8 cellular contexts compared by ENCODE assay signal in genomic region chr17:19867094-19867653, GRCh38. TPM values are rescaled to one million over a fixed set of nuclear protein-coding genes. Genes with fewer than 3 reads are reported as not detected.
A peak's percentile ranks its signal among the peaks of the same experiment; 100 is the strongest.
DNase-seq lines count a peak whose midpoint lies in the region; ATAC-seq and TF ChIP-seq lines count a peak whose summit lies in the region.

No MANE protein-coding gene starts in this region.

- H3K4me3 ChIP-seq in GM12864 (ENCODE audit: low read depth, low read length) (peak overlapping the region; percentile 67), OCI-LY7 (ENCODE audit: low read depth, low read length, poor library complexity, severe bottlenecking) (peak overlapping the region; percentile 72), fibroblast of lung (replicated peaks in 1 of 4; ENCODE audit: control extremely low read depth in 1 of 4, insufficient read depth in 1 of 4, low read depth in 3 of 4, low read length in 4 of 4) (peak overlapping the region; percentile 63 to 86 (median 76)), muscle layer of colon (ENCODE audit: low read depth in 1 of 2, low read length in 2 of 2) (peak overlapping the region; percentile 77 to 91)

- no TSS peak for BruUV-seq in OCI-LY7 (replicated peaks; lab: Mats Ljungman, UMichigan)

- H2AFZ ChIP-seq in OCI-LY7 (ENCODE audit: low read length) (peak overlapping the region; percentile 85), fibroblast of lung (ENCODE audit: low read length) (peak overlapping the region; percentile 87)

- peak overlapping the region; percentile 84 to 89 for H3K4me3 Mint-ChIP-seq in activated T-cell treated with anti-CD3 and anti-CD28 coated beads, Interleukin-2, amount 50 U/mL, for 72 hours
- H3K4me3 Mint-ChIP-seq in stimulated activated memory B cell treated with anti-CD40 and anti-IgM and Interleukin-4, amounts not matched to agents 10 μg/mL and 1 μg/mL and 100 μg/mL, for 72 hours: peak overlapping the region; percentile 75

- H3K27ac Mint-ChIP-seq in activated T-cell treated with anti-CD3 and anti-CD28 coated beads, Interleukin-2, amount 50 U/mL, for 72 hours: no peak overlapping the region
- peak overlapping the region; percentile 64 for H3K27ac Mint-ChIP-seq in stimulated activated memory B cell treated with anti-CD40 and anti-IgM and Interleukin-4, amounts not matched to agents 10 μg/mL and 1 μg/mL and 100 μg/mL, for 72 hours

- CTCF ChIA-PET in OCI-LY7 (lab: Charles Lee; ENCODE audit: unreplicated experiment): no interaction called here

- H3K79me2 ChIP-seq in OCI-LY7 (ENCODE audit: insufficient read depth, low read depth, low read length): no peaks in the 10 kb centered on the region
- no peaks in the 10 kb centered on the region for H3K79me2 ChIP-seq in fibroblast of lung (ENCODE audit: control insufficient read depth, insufficient read depth, low read length)

- no peaks in the 10 kb centered on the region for H3K27me3 Mint-ChIP-seq in activated T-cell treated with anti-CD3 and anti-CD28 coated beads, Interleukin-2, amount 50 U/mL, for 72 hours (ENCODE audit: low read depth)
- H3K27me3 Mint-ChIP-seq in stimulated activated memory B cell treated with anti-CD40 and anti-IgM and Interleukin-4, amounts not matched to agents 10 μg/mL and 1 μg/mL and 100 μg/mL, for 72 hours: no peaks in the 10 kb centered on the region

- TF ChIP-seq CTCF in GM12864 (IDR thresholded peaks at IDR 0.05; ENCODE audit: low read depth, low read length, missing control alignments): peak; percentile 25
- 0 out of 2 replicates have a peak, but pooled peaks have one; percentile 12 for TF ChIP-seq CTCF in OCI-LY7 (conservative IDR thresholded peaks at IDR 0.05; ENCODE audit: low read length)
- peak; percentile 38 to 54 for TF ChIP-seq CTCF in fibroblast of lung (conservative IDR thresholded peaks at IDR 0.05 in 1 of 2, IDR thresholded peaks at IDR 0.05 in 1 of 2; ENCODE audit: low read depth in 1 of 2, low read length in 2 of 2)

- peaks cover 18% of the 10 kb centered on the region for H3K4me1 Mint-ChIP-seq in activated T-cell treated with anti-CD3 and anti-CD28 coated beads, Interleukin-2, amount 50 U/mL, for 72 hours (ENCODE audit: low read depth)
- peaks cover 5% of the 10 kb centered on the region for H3K4me1 Mint-ChIP-seq in stimulated activated memory B cell treated with anti-CD40 and anti-IgM and Interleukin-4, amounts not matched to agents 10 μg/mL and 1 μg/mL and 100 μg/mL, for 72 hours

- no peaks in the 10 kb centered on the region for H3K9me2 ChIP-seq in OCI-LY7 (ENCODE audit: insufficient read depth, low read length)

- H3K27ac ChIP-seq in OCI-LY7 (ENCODE audit: low read depth, low read length, poor library complexity, severe bottlenecking) (no peak overlapping the region), fibroblast of lung (ENCODE audit: insufficient read depth, low read length) (peak overlapping the region; percentile 59), muscle layer of colon (ENCODE audit: low read depth, low read length) (peak overlapping the region; percentile 84)

- no peaks in the 10 kb centered on the region for H3K9me3 ChIP-seq in OCI-LY7 (ENCODE audit: low read length)
- H3K9me3 ChIP-seq in fibroblast of lung (ENCODE audit: control insufficient read depth, insufficient read depth, low read depth, low read length): no peaks in the 10 kb centered on the region
- no peaks in the 10 kb centered on the region for H3K9me3 ChIP-seq in muscle layer of colon (ENCODE audit: low read length)

- H3K4me2 ChIP-seq in OCI-LY7 (ENCODE audit: low read length) (peak overlapping the region; percentile 64), fibroblast of lung (ENCODE audit: extremely low read depth, insufficient read depth, low read length) (peak overlapping the region; percentile 93)

- no peaks in the 10 kb centered on the region for H3K9me3 Mint-ChIP-seq in activated T-cell treated with anti-CD3 and anti-CD28 coated beads, Interleukin-2, amount 50 U/mL, for 72 hours
- H3K9me3 Mint-ChIP-seq in stimulated activated memory B cell treated with anti-CD40 and anti-IgM and Interleukin-4, amounts not matched to agents 10 μg/mL and 1 μg/mL and 100 μg/mL, for 72 hours: no peaks in the 10 kb centered on the region

- H3K9ac ChIP-seq in fibroblast of lung (ENCODE audit: insufficient read depth, low read length) (peak overlapping the region; percentile 77), muscle layer of colon (ENCODE audit: low read length) (peak overlapping the region; percentile 25)

- H4K20me1 ChIP-seq in OCI-LY7 (ENCODE audit: insufficient read depth, low read length) (no peaks in the 10 kb centered on the region), fibroblast of lung (ENCODE audit: control insufficient read depth, extremely low read depth, insufficient read depth, low read length) (no peaks in the 10 kb centered on the region)

- H3K36me3 Mint-ChIP-seq in activated T-cell treated with anti-CD3 and anti-CD28 coated beads, Interleukin-2, amount 50 U/mL, for 72 hours (ENCODE audit: insufficient read depth in 2 of 2): no peaks in the 10 kb centered on the region
- no peaks in the 10 kb centered on the region for H3K36me3 Mint-ChIP-seq in stimulated activated memory B cell treated with anti-CD40 and anti-IgM and Interleukin-4, amounts not matched to agents 10 μg/mL and 1 μg/mL and 100 μg/mL, for 72 hours

- POLR2A ChIA-PET in OCI-LY7 (lab: Charles Lee): no interaction called here

- no peaks in the 10 kb centered on the region for H3K36me3 ChIP-seq in OCI-LY7 (ENCODE audit: insufficient read depth, low read length)
- H3K36me3 ChIP-seq in fibroblast of lung (ENCODE audit: control insufficient read depth, insufficient read depth, low read length): no peaks in the 10 kb centered on the region
- peaks cover 3% of the 10 kb centered on the region for H3K36me3 ChIP-seq in muscle layer of colon (ENCODE audit: insufficient read depth, low read length)

- peak; percentile 33 for ATAC-seq in HG02973 (IDR thresholded peaks at IDR 0.05; ENCODE audit: unreplicated experiment)
- peak; percentile 75 to 77 for ATAC-seq in activated T-cell treated with anti-CD3 and anti-CD28 coated beads, Interleukin-2, amount 50 U/mL, for 72 hours (replicated peaks in 1 of 2)
- peak; percentile 80 for ATAC-seq in stimulated activated memory B cell treated with anti-CD40 and anti-IgM and Interleukin-4, amounts not matched to agents 10 μg/mL and 1 μg/mL and 100 μg/mL, for 72 hours
- no peak for ATAC-seq in HG03460 (IDR thresholded peaks at IDR 0.05; ENCODE audit: unreplicated experiment)

- intact Hi-C loops in OCI-LY7 (cut with micrococcal nuclease; ENCODE audit: unreplicated experiment): no loop called here

- H3K4me1 ChIP-seq in OCI-LY7 (ENCODE audit: insufficient read depth, low read length, poor library complexity, severe bottlenecking) (no peaks in the 10 kb centered on the region), fibroblast of lung (ENCODE audit: control insufficient read depth, extremely low read depth, insufficient read depth, low read length) (no peaks in the 10 kb centered on the region), muscle layer of colon (ENCODE audit: insufficient read depth, low read length) (peaks cover 5% of the 10 kb centered on the region)

- DNase-seq in GM12864 (ENCODE audit: low read depth): no peak
- peak; percentile 54 for DNase-seq in OCI-LY7 (ENCODE audit: low spot score)
- DNase-seq in activated T-cell treated with anti-CD3 and anti-CD28 coated beads, Interleukin-2, amount 50 U/mL, for 72 hours: peak; percentile 60 to 65
- DNase-seq in fibroblast of lung (ENCODE audit: low read depth in 2 of 2): peak; percentile 62 to 68

- H3K27me3 ChIP-seq in fibroblast of lung (ENCODE audit: control insufficient read depth, insufficient read depth, low read length) (no peaks in the 10 kb centered on the region), muscle layer of colon (ENCODE audit: control insufficient read depth in 1 of 2, insufficient read depth in 2 of 2, low read length in 2 of 2) (no peaks in the 10 kb centered on the region)

RNA-seq across cellular contexts. Expression of gene ULK2, which starts 0.6 kb away (rescaled TPM):
- 6.8 and 9.4 TPM in 2 replicates for total RNA-seq in OCI-LY7 (2014; rRNA removed; shearing (Covaris generic))
- 0.94 TPM in 1 of 2 replicates, not detected in the other for total RNA-seq in OCI-LY7 (2022)
- 10 to 100 TPM; 13.9 to 14.5 TPM for total RNA-seq in activated T-cell treated with anti-CD3 and anti-CD28 coated beads, Interleukin-2, amount 50 U/mL, for 72 hours
- total RNA-seq in fibroblast of lung: 46.1 and 46.5 TPM in 2 replicates
- polyA plus RNA-seq in fibroblast of lung: 15.8 and 20.0 TPM in 2 replicates
- polyA plus RNA-seq in fibroblast of lung (2012): 7.8 and 9.4 TPM in 2 replicates
- 19.2 and 45.0 TPM in 2 replicates for polyA minus RNA-seq in fibroblast of lung (ENCODE audit: low replicate concordance)
